8 cellular contexts compared by ENCODE assay signal in genomic region chrX:38804481-38805293, GRCh38. TPM values are rescaled to one million over a fixed set of nuclear protein-coding genes. Genes with fewer than 3 reads are reported as not detected.
DNase-seq lines count a peak whose midpoint lies in the region; FAIRE-seq and TF ChIP-seq lines count a peak whose summit lies in the region.

No MANE protein-coding gene starts in this region.

- intact Hi-C loops in adrenal gland (cut with DNase I): no loop called here

- DNase-seq in CD1c-positive myeloid dendritic cell (ENCODE audit: extremely low spot score) (peak; percentile 12), H7 (peak; percentile 39), RPMI7951 (ENCODE audit: low read depth) (peak; percentile 49), adrenal gland (peak; percentile 27 to 54 (median 43)), small intestine (peak; percentile 21), NOMO-1 (lab: John Stamatoyannopoulos, UW; ENCODE audit: unreplicated experiment in 2 of 2) (no peak), NCI-H510A (lab: John Stamatoyannopoulos, UW) (no peak)

- FAIRE-seq in small intestine (lab: Jason Lieb, UNC): no peak

- no peaks in the 10 kb centered on the region for H3K9me3 ChIP-seq in adrenal gland (replicated peaks in 1 of 3)
- no peaks in the 10 kb centered on the region for H3K9me3 ChIP-seq in small intestine (ENCODE audit: control insufficient read depth, low read depth)

- H3K36me3 ChIP-seq in H7 (replicated peaks; ENCODE audit: control insufficient read depth, insufficient read depth, low read length) (peaks cover 13% of the 10 kb centered on the region), adrenal gland (replicated peaks in 1 of 2) (no peaks in the 10 kb centered on the region), small intestine (ENCODE audit: control insufficient read depth in 2 of 2, insufficient read depth in 2 of 2, low read length in 2 of 2) (no peaks in the 10 kb centered on the region)

- WGBS in adrenal gland, 4 donors: 0 to 55% (median 14%) methylated on average over 4 to 75 of the region's 75 CpGs
- WGBS in small intestine, 3 donors: 0 to 40% (median 18%) methylated on average over 49 to 75 of the region's 75 CpGs

- peak overlapping the region; percentile 91 for H3K4me3 ChIP-seq in H7 (ENCODE audit: insufficient read depth, low read depth, low read length)
- H3K4me3 ChIP-seq in adrenal gland: peak overlapping the region; percentile 6 to 67 (median 30)
- peak overlapping the region; percentile 78 for H3K4me3 ChIP-seq in iPS-11a (ENCODE audit: low read depth, low read length)
- peak overlapping the region; percentile 79 to 83 for H3K4me3 ChIP-seq in small intestine (ENCODE audit: low read depth in 1 of 2, low read length in 2 of 2)

- H3K27ac ChIP-seq in adrenal gland (peak overlapping the region; percentile 69 to 96 (median 83)), small intestine (ENCODE audit: low read depth in 1 of 2, low read length in 1 of 2) (peak overlapping the region; percentile 89 to 94)

- TF ChIP-seq POLR2A in adrenal gland (IDR thresholded peaks at IDR 0.05): no peak

- no peak for TF ChIP-seq CTCF in adrenal gland (IDR thresholded peaks at IDR 0.05)

- peaks cover 0 to 20% of the 10 kb centered on the region in 2 donors for H3K4me1 ChIP-seq in adrenal gland (replicated peaks in 1 of 2)
- peaks cover 0 to 5% of the 10 kb centered on the region in 2 donors for H3K4me1 ChIP-seq in small intestine (ENCODE audit: control insufficient read depth in 2 of 2, insufficient read depth in 1 of 2, low read depth in 1 of 2, low read length in 1 of 2)

- H3K27me3 ChIP-seq in H7 (ENCODE audit: control insufficient read depth, insufficient read depth, low read length) (no peaks in the 10 kb centered on the region), adrenal gland (no peaks in the 10 kb centered on the region), small intestine (ENCODE audit: control insufficient read depth in 2 of 2, insufficient read depth in 2 of 2, low read length in 2 of 2) (no peaks in the 10 kb centered on the region)

RNA-seq across cellular contexts. Expression of gene MID1IP1, which starts 3.4 kb away (rescaled TPM):
- 212 and 232 TPM in 2 replicates for total RNA-seq in H7 (2014; rRNA removed; shearing (Covaris generic))
- 58.4 and 64.1 TPM in 2 replicates for total RNA-seq in RPMI7951 (2014; rRNA removed; shearing (Covaris generic))
- total RNA-seq in adrenal gland: 100 to 1,000 TPM in 1 of 8 donors, 10 to 100 TPM in 7; 43.3 to 106 (median 54.2) TPM
- polyA plus RNA-seq in adrenal gland (10 to 100 TPM; 16.8 to 24.3 (median 21.6) TPM), small intestine (10 to 100 TPM; 24.2 to 61.1 (median 29.5) TPM)

Comparison
In these comparisons a context has a peak if more than half of its experiments do, and no peak if none do; other contexts are left out.
1. DNase-seq: peak in CD1c-positive myeloid dendritic cell (single experiment), H7 (single experiment), RPMI7951 (single experiment), adrenal gland (7 of 7) and small intestine (single experiment); none in NOMO-1 (0 of 2) and NCI-H510A (single experiment).
2. H3K4me3 ChIP-seq: peak in every context shown above with its lines; median percentile 91 in H7; 81 in small intestine; 78 in iPS-11a; 30 in adrenal gland.